In the genomic region with DNA sequence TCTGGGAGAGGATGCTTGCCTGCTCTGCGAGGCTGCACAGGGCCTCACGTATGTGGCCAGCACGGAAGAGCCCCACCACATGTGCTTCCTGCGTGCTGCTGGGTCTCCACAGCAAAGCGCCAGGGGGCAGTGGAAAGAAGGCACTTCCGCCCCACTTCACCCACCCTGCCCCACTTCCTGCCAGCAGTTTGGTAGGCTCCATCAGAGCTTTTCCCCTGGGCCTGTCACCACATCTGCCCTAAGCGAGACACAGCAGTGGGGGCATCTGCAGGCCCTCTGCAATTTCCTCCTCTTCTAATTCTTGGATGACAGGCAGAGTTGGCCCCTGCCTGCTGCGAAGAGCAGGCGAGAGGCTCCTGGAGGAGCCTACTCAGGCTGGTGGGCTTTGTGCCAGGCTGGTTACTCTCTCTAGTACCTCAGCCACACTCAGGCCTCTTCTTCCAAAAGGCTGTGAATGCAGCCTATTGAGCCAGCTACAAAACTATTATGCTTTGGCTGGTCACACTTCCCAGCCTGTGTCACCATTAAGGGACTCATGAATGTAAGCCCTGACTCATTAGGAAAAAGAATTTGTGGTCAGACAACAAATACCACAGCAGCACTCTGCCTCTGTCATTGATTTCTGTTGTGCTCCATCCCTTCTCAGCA, we compare ENCODE assay signal across 1 cellular context.
TF ChIP-seq lines count a peak whose summit lies in the region.

No MANE protein-coding gene starts in this region.

TF ChIP-seq in HCT116, 20 proteins besides CTCF, POLR2A, EP300 and RAD21 (continued from another document):
- TF ChIP-seq, protein P1, sequence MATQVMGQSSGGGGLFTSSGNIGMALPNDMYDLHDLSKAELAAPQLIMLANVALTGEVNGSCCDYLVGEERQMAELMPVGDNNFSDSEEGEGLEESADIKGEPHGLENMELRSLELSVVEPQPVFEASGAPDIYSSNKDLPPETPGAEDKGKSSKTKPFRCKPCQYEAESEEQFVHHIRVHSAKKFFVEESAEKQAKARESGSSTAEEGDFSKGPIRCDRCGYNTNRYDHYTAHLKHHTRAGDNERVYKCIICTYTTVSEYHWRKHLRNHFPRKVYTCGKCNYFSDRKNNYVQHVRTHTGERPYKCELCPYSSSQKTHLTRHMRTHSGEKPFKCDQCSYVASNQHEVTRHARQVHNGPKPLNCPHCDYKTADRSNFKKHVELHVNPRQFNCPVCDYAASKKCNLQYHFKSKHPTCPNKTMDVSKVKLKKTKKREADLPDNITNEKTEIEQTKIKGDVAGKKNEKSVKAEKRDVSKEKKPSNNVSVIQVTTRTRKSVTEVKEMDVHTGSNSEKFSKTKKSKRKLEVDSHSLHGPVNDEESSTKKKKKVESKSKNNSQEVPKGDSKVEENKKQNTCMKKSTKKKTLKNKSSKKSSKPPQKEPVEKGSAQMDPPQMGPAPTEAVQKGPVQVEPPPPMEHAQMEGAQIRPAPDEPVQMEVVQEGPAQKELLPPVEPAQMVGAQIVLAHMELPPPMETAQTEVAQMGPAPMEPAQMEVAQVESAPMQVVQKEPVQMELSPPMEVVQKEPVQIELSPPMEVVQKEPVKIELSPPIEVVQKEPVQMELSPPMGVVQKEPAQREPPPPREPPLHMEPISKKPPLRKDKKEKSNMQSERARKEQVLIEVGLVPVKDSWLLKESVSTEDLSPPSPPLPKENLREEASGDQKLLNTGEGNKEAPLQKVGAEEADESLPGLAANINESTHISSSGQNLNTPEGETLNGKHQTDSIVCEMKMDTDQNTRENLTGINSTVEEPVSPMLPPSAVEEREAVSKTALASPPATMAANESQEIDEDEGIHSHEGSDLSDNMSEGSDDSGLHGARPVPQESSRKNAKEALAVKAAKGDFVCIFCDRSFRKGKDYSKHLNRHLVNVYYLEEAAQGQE (IDR thresholded peaks at IDR 0.05; ENCODE audit: low read depth) = no peak
- TF ChIP-seq ELF1 (IDR thresholded peaks at IDR 0.05; ENCODE audit: borderline replicate concordance, low read depth) (no peak), EZH2phosphoT487 (IDR thresholded peaks at IDR 0.05; ENCODE audit: borderline replicate concordance) (no peak), TCF7L2 (IDR thresholded peaks at IDR 0.05; ENCODE audit: borderline replicate concordance, extremely low read depth, insufficient read depth, insufficient read length) (no peak)
- TF ChIP-seq, protein P2, sequence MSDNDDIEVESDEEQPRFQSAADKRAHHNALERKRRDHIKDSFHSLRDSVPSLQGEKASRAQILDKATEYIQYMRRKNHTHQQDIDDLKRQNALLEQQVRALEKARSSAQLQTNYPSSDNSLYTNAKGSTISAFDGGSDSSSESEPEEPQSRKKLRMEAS (IDR thresholded peaks at IDR 0.05) = no peak
